In the genomic region with DNA sequence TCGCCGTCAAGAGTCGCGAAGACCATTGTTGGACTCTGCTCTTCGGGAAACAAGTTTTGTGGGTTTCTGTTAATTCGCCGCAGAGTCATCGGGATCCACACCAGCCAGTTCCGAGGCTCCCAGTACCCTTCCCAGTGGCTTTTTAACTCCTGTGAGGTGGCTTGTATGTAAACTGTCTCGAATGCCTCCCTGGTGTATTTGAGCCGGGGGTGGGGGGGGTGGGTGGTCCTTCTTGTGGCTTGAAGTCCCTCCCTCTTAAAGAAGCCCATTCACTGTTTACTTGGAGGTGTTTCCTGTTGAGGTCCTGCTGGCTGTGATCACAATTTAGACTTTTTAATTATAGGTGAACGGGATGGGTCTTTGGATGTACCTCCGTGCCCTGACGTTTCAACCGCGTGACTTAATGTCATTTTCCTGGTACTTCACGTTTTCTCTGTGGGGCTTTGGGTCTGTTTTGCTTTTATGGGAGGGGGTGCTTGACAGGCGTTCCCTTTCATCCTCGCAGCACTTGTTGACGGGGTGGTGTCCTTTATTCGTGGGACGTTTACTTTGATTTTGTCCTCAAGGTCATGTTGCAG, we compare ENCODE assay signal across 8 cellular contexts. TPM values are rescaled to one million over a fixed set of nuclear protein-coding genes. Genes with fewer than 3 reads are reported as not detected.
A peak's percentile ranks its signal among the peaks of the same experiment; 100 is the strongest.
DNase-seq lines count a peak whose midpoint lies in the region; ATAC-seq and TF ChIP-seq lines count a peak whose summit lies in the region.

No MANE protein-coding gene starts in this region.

- H3K27ac ChIP-seq in ascending aorta = peak overlapping the region; percentile 92
- H3K27ac ChIP-seq in temporal lobe (ENCODE audit: low read depth, low read length) = peak overlapping the region; percentile 45

- peaks cover 58% of the 10 kb centered on the region for H3K79me2 ChIP-seq in Loucy (ENCODE audit: insufficient read depth, low read length)

- ATAC-seq in GM21576 (IDR thresholded peaks at IDR 0.05; ENCODE audit: unreplicated experiment) (no peak), HG03442 (IDR thresholded peaks at IDR 0.05; ENCODE audit: unreplicated experiment) (no peak)
- no peak for ATAC-seq in activated CD4-positive, CD25-positive, alpha-beta regulatory T cell treated with anti-CD3 and anti-CD28 coated beads, Interleukin-2, amount 50 U/mL, for 24 hours

- H3K36me3 ChIP-seq in GM06990 (ENCODE audit: control insufficient read depth, insufficient read depth, low read length) (no peaks in the 10 kb centered on the region), Loucy (ENCODE audit: insufficient read depth, low read length) (no peaks in the 10 kb centered on the region), ascending aorta (no peaks in the 10 kb centered on the region)

- no peak for TF ChIP-seq CTCF in GM06990 (IDR thresholded peaks at IDR 0.05; ENCODE audit: insufficient read depth, low read length, poor library complexity, severe bottlenecking)
- TF ChIP-seq CTCF in Loucy (conservative IDR thresholded peaks at IDR 0.05; ENCODE audit: low read length) = no peak
- no peak for TF ChIP-seq CTCF in ascending aorta (IDR thresholded peaks at IDR 0.05)

- H3K4me1 ChIP-seq in Loucy (ENCODE audit: insufficient read depth, low read length, poor library complexity, severe bottlenecking) (peaks cover 29% of the 10 kb centered on the region), ascending aorta (peaks cover 6 to 33% of the 10 kb centered on the region in 2 donors)

- no peaks in the 10 kb centered on the region for H3K27me3 ChIP-seq in GM06990 (replicated peaks; ENCODE audit: control insufficient read depth, insufficient read depth, low read length)
- H3K27me3 ChIP-seq in Loucy (ENCODE audit: insufficient read depth, low read length, poor library complexity, severe bottlenecking) = no peaks in the 10 kb centered on the region
- H3K27me3 ChIP-seq in ascending aorta = no peaks in the 10 kb centered on the region

- peaks cover 54% of the 10 kb centered on the region for H4K20me1 ChIP-seq in Loucy (ENCODE audit: insufficient read depth, low read length, poor library complexity, severe bottlenecking)

- H3K9me2 ChIP-seq in Loucy (replicated peaks; ENCODE audit: low read depth, low read length) = no peaks in the 10 kb centered on the region

- H3K4me3 ChIP-seq in GM06990 (replicated peaks; ENCODE audit: low read depth, low read length) (peak overlapping the region; percentile 91), Loucy (ENCODE audit: low read length, poor library complexity, severe bottlenecking) (peak overlapping the region; percentile 95), ascending aorta (peak overlapping the region; percentile 71 to 74)

- DNase-seq in GM06990 (ENCODE audit: extremely low read depth, insufficient read length) = no peak
- no peak for DNase-seq in ascending aorta (ENCODE audit: low spot score in 2 of 2)
- DNase-seq in kidney tubule cell (ENCODE audit: low spot score) = peak; percentile 36

- intact Hi-C loops in ascending aorta (cut with DNase I) = loop anchor here (2.0 to 10.0 kb wide), 5 partner anchors 121 to 427 kb away; partner anchors contain the start of genes CHKA, KMT5B, NDUFS8 and TCIRG1

- peak overlapping the region; percentile 83 for H3K4me2 ChIP-seq in Loucy (ENCODE audit: low read depth, low read length, poor library complexity, severe bottlenecking)

- H3K9me3 ChIP-seq in Loucy (ENCODE audit: insufficient read depth, low read depth, low read length) = no peaks in the 10 kb centered on the region
- no peaks in the 10 kb centered on the region for H3K9me3 ChIP-seq in ascending aorta

- no peaks in the 10 kb centered on the region for H3F3A ChIP-seq in Loucy (ENCODE audit: low read depth)

- H2AFZ ChIP-seq in Loucy (ENCODE audit: low read length) = no peak overlapping the region

- peak overlapping the region; percentile 81 for H3K9ac ChIP-seq in Loucy (ENCODE audit: low read depth, low read length, poor library complexity, severe bottlenecking)

RNA-seq across cellular contexts. Expression of gene PPP6R3, which starts 0.8 kb away (rescaled TPM):
- total RNA-seq in ascending aorta (94.7 TPM), temporal lobe (85.6 TPM)
